In the genomic region with DNA sequence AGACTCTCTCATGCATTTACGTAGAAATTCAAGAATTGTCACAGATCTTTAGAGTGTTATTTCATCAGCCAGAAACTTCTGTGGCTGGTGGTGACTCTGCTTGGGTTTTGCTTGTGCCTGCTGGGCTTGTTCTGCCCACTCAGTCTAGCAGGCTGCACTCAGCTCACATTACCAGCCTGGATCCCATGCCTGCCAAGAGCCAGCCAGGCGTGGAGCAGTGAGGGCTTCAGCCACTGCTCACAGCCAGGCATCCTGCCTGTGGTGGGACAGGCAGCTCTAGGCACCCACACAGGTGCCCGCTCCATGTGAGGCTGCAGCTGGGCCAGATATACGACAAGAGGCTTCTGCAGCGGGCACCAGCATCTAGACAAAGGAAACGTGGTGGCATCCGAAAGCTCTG, we compare ENCODE assay signal across 16 cellular contexts.
DNase-seq lines count a peak whose midpoint lies in the region.
"Had no signal": no experiment of that assay in that cellular context is flagged by ENCODE, and none has a peak within 500 bp of the region (broad histone marks: within the 10 kb centered on the region; RNA-seq: fewer than 3 reads in every experiment).

No MANE protein-coding gene starts in this region.

- no peaks in the 10 kb centered on the region for H3K36me3 ChIP-seq in MG63

- intact Hi-C loops in posterior vena cava (cut with DNase I), result no loop called here

- H3K27me3 ChIP-seq in MG63, result no peaks in the 10 kb centered on the region

- no peaks in the 10 kb centered on the region; the same call in 1 of the 2 replicates for H3K9me3 ChIP-seq in MG63

- no peak overlapping the region for H3K4me3 ChIP-seq in MG63

- DNase-seq in D341Med (ENCODE audit: low spot score) (peak; percentile 17), MG63 (peak; percentile 4), iPS-NIHi11 (ENCODE audit: low spot score) (peak; percentile 26), posterior vena cava (ENCODE audit: low spot score) (peak; percentile 48), NCI-H2196 (lab: John Stamatoyannopoulos, UW; ENCODE audit: unreplicated experiment) (no peak), mesenteric fat pad (ENCODE audit: low spot score) (no peak)
- DNase-seq in stimulated activated CD8-positive, alpha-beta memory T cell treated with anti-CD3 and anti-CD28 coated beads, Interleukin-4, amount 100 ng/mL, for 48 hours, result no peak
- DNase-seq: COR-L47; DMS153; H7; NCI-H1105 treated with DMSO at 0.1 percent for 48 hours; NCI-H1694 treated with DMSO at 0.1 percent for 48 hours; NCI-H2107; NCI-H226; NCI-H526 treated with DMSO at 0.1 percent for 48 hours; NK-92 treated with Interleukin-12 subunit alpha and Interleukin-12 subunit beta, amount 100 ng/mL, for 24 hours had no signal

Comparison
In these comparisons a context has a peak if more than half of its experiments do, and no peak if none do; other contexts are left out.
1. DNase-seq: peak in D341Med (single experiment), MG63 (single experiment), iPS-NIHi11 (single experiment) and posterior vena cava (single experiment); none in stimulated activated CD8-positive, alpha-beta memory T cell treated with anti-CD3 and anti-CD28 coated beads, Interleukin-4, amount 100 ng/mL, for 48 hours (single experiment), NCI-H2196 (single experiment) and mesenteric fat pad (single experiment).